ENCODE assay signal across 17 cellular contexts in genomic region chr3:139586420-139587017, GRCh38. TPM values are rescaled to one million over a fixed set of nuclear protein-coding genes. Genes with fewer than 3 reads are reported as not detected.
DNase-seq lines count a peak whose midpoint lies in the region; ATAC-seq, FAIRE-seq and TF ChIP-seq lines count a peak whose summit lies in the region.
"Had no signal": no experiment of that assay in that cellular context is flagged by ENCODE, and none has a peak within 500 bp of the region (broad histone marks: within the 10 kb centered on the region; RNA-seq: fewer than 3 reads in every experiment).

No MANE protein-coding gene starts in this region.

- ATAC-seq in GM19324 (IDR thresholded peaks at IDR 0.05; ENCODE audit: low FRiP score, unreplicated experiment) (peak; percentile 95), HG02571 (IDR thresholded peaks at IDR 0.05; ENCODE audit: unreplicated experiment) (peak; percentile 90), HG03280 (IDR thresholded peaks at IDR 0.05; ENCODE audit: unreplicated experiment) (peak; percentile 83)
- ATAC-seq in CD8-positive, alpha-beta T cell = no peak
- ATAC-seq: activated CD4-positive, CD25-positive, alpha-beta regulatory T cell treated with anti-CD3 and anti-CD28 coated beads, Interleukin-2, amount 50 U/mL, for 24 hours; activated T-cell treated with anti-CD3 and anti-CD28 coated beads, Interleukin-2, amount 50 U/mL, for 72 hours; left colon; natural killer cell had no signal

- H3K4me1 ChIP-seq in CD8-positive, alpha-beta T cell (ENCODE audit: insufficient read depth, low read length) = no peaks in the 10 kb centered on the region
- H3K4me1 ChIP-seq: SJSA1 had no signal

- no peaks in the 10 kb centered on the region for H3K36me3 ChIP-seq in CD8-positive, alpha-beta T cell (ENCODE audit: insufficient read depth, low read length)
- H3K36me3 ChIP-seq: SJSA1 had no signal

- DNase-seq in GM12891 (ENCODE audit: insufficient read length, low spot score) (peak; percentile 19), RCC 7860 (ENCODE audit: low spot score) (no peak)
- no peak for DNase-seq in activated T-cell treated with anti-CD3 and anti-CD28 coated beads, Interleukin-2, amount 50 U/mL, for 48 hours
- DNase-seq in CD8-positive, alpha-beta T cell = no peak
- DNase-seq in activated CD4-positive, CD25-positive, alpha-beta regulatory T cell (lab: John Stamatoyannopoulos, UW) = no peak
- DNase-seq: activated T-cell treated with anti-CD3 and anti-CD28 coated beads, Interleukin-2, amount 50 U/mL, for 72 hours; endodermal cell; left colon; natural killer cell; NCI-H1417 treated with DMSO at 0.1 percent for 48 hours; NCI-H82; trophoblast cell had no signal

- H3K27ac ChIP-seq in CD8-positive, alpha-beta T cell (ENCODE audit: low read depth, low read length) = no peak overlapping the region
- H3K27ac ChIP-seq: SJSA1 had no signal

- POLR2A ChIA-PET in CD8-positive, alpha-beta T cell (lab: Charles Lee) = no interaction called here

- no peaks in the 10 kb centered on the region for H3K4me1 Mint-ChIP-seq in CD8-positive, alpha-beta T cell (ENCODE audit: low read depth)
- H3K4me1 Mint-ChIP-seq: endodermal cell had no signal

- no peak overlapping the region for H3K4me3 Mint-ChIP-seq in CD8-positive, alpha-beta T cell
- H3K4me3 Mint-ChIP-seq: activated T-cell treated with anti-CD3 and anti-CD28 coated beads, Interleukin-2, amount 50 U/mL, for 72 hours; endodermal cell; natural killer cell had no signal

- CTCF ChIA-PET in CD8-positive, alpha-beta T cell (lab: Charles Lee) = no interaction called here

- FAIRE-seq in GM12891 (lab: Jason Lieb, UNC) (no peak), RCC 7860 (lab: Jason Lieb, UNC) (no peak)

- no peak for TF ChIP-seq POLR2A in GM12891 (IDR thresholded peaks at IDR 0.05; ENCODE audit: low read depth, low read length)

- no peaks in the 10 kb centered on the region for H3K27me3 ChIP-seq in CD8-positive, alpha-beta T cell (ENCODE audit: insufficient read depth, low read length)
- H3K27me3 ChIP-seq: SJSA1 had no signal

- H3K4me3 ChIP-seq in CD8-positive, alpha-beta T cell (ENCODE audit: low read depth, low read length) = no peak overlapping the region
- H3K4me3 ChIP-seq: SJSA1 had no signal

- no peak for TF ChIP-seq CTCF in CD8-positive, alpha-beta T cell (IDR thresholded peaks at IDR 0.05)

- intact Hi-C loops in CD8-positive, alpha-beta T cell (cut with DNase I, micrococcal nuclease) = no loop called here

- no peaks in the 10 kb centered on the region for H3K9me3 ChIP-seq in CD8-positive, alpha-beta T cell (ENCODE audit: low read length)
- H3K9me3 ChIP-seq: SJSA1 had no signal

- H3K9me3 Mint-ChIP-seq in CD8-positive, alpha-beta T cell = no peaks in the 10 kb centered on the region
- H3K9me3 Mint-ChIP-seq: activated T-cell treated with anti-CD3 and anti-CD28 coated beads, Interleukin-2, amount 50 U/mL, for 72 hours; natural killer cell had no signal

- H3K27me3 Mint-ChIP-seq in CD8-positive, alpha-beta T cell (ENCODE audit: low read depth) = no peaks in the 10 kb centered on the region

- no peak overlapping the region for H3K27ac Mint-ChIP-seq in CD8-positive, alpha-beta T cell
- H3K27ac Mint-ChIP-seq: activated T-cell treated with anti-CD3 and anti-CD28 coated beads, Interleukin-2, amount 50 U/mL, for 72 hours; endodermal cell; natural killer cell had no signal

- H3K36me3 Mint-ChIP-seq in CD8-positive, alpha-beta T cell = peaks cover 3% of the 10 kb centered on the region
- H3K36me3 Mint-ChIP-seq: natural killer cell had no signal

TF ChIP-seq in GM12891, 5 proteins besides CTCF, POLR2A, EP300 and RAD21:
- TF ChIP-seq PAX5 (IDR thresholded peaks at IDR 0.05; ENCODE audit: insufficient read depth, low read length, severe bottlenecking) (no peak), SPI1 (IDR thresholded peaks at IDR 0.05; ENCODE audit: low read depth, low read length) (no peak), POLR2AphosphoS5 (IDR thresholded peaks at IDR 0.05; ENCODE audit: low read depth, low read length) (no peak), POU2F2 (IDR thresholded peaks at IDR 0.05; ENCODE audit: low read depth, low read length) (no peak), TAF1 (IDR thresholded peaks at IDR 0.05; ENCODE audit: low read depth, low read length) (no peak)
TF ChIP-seq in GM12891: peak in this region for 0.

RNA-seq across cellular contexts. Expression of gene RBP1, which starts 47.0 kb away (rescaled TPM):
- 0.83 TPM for polyA plus RNA-seq in GM12891 (2012; ENCODE audit: low read depth, missing spikeins)
- total RNA-seq in CD8-positive, alpha-beta T cell = not detected
- total RNA-seq: activated T-cell treated with anti-CD3 and anti-CD28 coated beads, Interleukin-2, amount 50 U/mL, for 72 hours; natural killer cell had no signal
